In the genomic region with DNA sequence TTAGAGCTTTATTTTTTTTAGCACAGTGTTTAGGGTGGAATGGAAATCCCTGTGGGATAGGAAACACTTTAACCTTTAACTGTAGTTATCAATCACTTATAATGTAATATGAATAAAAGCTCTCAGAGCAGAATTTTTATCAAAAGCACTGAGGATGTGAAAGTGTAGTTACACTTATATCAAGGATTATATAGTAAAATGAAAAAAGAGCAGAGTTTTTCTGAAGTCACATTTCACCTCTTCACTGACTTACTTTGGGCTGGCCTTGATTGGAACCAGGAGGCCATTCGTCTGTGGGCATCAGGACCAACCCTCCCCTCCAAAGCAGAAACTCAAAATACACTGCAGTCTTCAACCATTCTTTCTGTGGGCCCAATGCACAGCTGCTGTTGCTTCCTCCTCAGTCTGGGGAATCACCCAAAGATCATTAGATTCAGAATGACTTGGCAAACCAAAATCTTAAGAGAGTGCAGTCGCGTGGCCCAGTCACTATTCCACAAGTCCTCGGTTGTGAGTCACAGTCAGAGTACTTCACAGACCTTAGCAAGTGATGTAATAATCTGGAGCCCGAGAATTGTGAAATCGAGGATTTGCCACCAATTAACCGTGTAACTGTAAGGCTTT, we compare ENCODE assay signal across 8 cellular contexts.
A peak's percentile ranks its signal among the peaks of the same experiment; 100 is the strongest.
DNase-seq lines count a peak whose midpoint lies in the region; ATAC-seq and TF ChIP-seq lines count a peak whose summit lies in the region.

No MANE protein-coding gene starts in this region.

- H3K27me3 Mint-ChIP-seq in activated CD4-positive, alpha-beta memory T cell treated with anti-CD3 and anti-CD28 coated beads, Interleukin-2, amount 10 ng/mL, durations not matched to agents 7 days and 5 days = peaks cover 2% of the 10 kb centered on the region
- H3K27me3 Mint-ChIP-seq in natural killer cell treated with Interleukin-12 subunit alpha and Interleukin-12 subunit beta and Interleukin-15 and Interleukin-18, amount 100 ng/mL, for 72 hours = no peaks in the 10 kb centered on the region

- no peaks in the 10 kb centered on the region for H3K36me3 Mint-ChIP-seq in activated CD4-positive, alpha-beta memory T cell treated with anti-CD3 and anti-CD28 coated beads, Interleukin-2, amount 10 ng/mL, durations not matched to agents 7 days and 5 days (ENCODE audit: low read depth)
- H3K36me3 Mint-ChIP-seq in natural killer cell treated with Interleukin-12 subunit alpha and Interleukin-12 subunit beta and Interleukin-15 and Interleukin-18, amount 100 ng/mL, for 72 hours = no peaks in the 10 kb centered on the region

- no peak overlapping the region for H3K27ac Mint-ChIP-seq in activated CD4-positive, alpha-beta memory T cell treated with anti-CD3 and anti-CD28 coated beads, Interleukin-2, amount 10 ng/mL, durations not matched to agents 7 days and 5 days
- H3K27ac Mint-ChIP-seq in natural killer cell treated with Interleukin-12 subunit alpha and Interleukin-12 subunit beta and Interleukin-15 and Interleukin-18, amount 100 ng/mL, for 72 hours = peak overlapping the region in 1 of 2 donors; percentile 40

- CTCF ChIA-PET in activated CD4-positive, alpha-beta memory T cell treated with anti-CD3 and anti-CD28 coated beads, Interleukin-2, amount 10 ng/mL, durations not matched to agents 7 days and 5 days (lab: Charles Lee) = no interaction called here
- CTCF ChIA-PET in HEK293T (lab: Yijun Ruan, JAX) = no interaction called here

- POLR2A ChIA-PET in activated CD4-positive, alpha-beta memory T cell treated with anti-CD3 and anti-CD28 coated beads, Interleukin-2, amount 10 ng/mL, durations not matched to agents 7 days and 5 days (lab: Charles Lee) = no interaction called here
- POLR2A ChIA-PET in HEK293T (lab: Yijun Ruan, JAX) = no interaction called here

- DNase-seq in Caki2 (ENCODE audit: low read depth) (peak; percentile 76), HEK293T (ENCODE audit: extremely low spot score) (no peak), DMS 273 (lab: John Stamatoyannopoulos, UW; ENCODE audit: unreplicated experiment) (no peak)
- peak; percentile 20 for DNase-seq in activated CD4-positive, alpha-beta memory T cell treated with anti-CD3 and anti-CD28 coated beads, Interleukin-2, amount 10 ng/mL, durations not matched to agents 7 days and 5 days
- DNase-seq in natural killer cell treated with Interleukin-12 subunit alpha and Interleukin-12 subunit beta and Interleukin-15 and Interleukin-18, amount 100 ng/mL, for 72 hours (ENCODE audit: low spot score) = peak; percentile 63
- no peak for DNase-seq in activated CD8-positive, alpha-beta memory T cell treated with anti-CD3 and anti-CD28 coated beads, Interleukin-2, amount 50 U/mL, for 4 hours

- in situ Hi-C loops in Caki2 (cut with HindIII; ENCODE audit: low pct_unique_long_range_greater_than_20kb, low sequenced_read_pairs) = no loop called here

- H3K4me1 Mint-ChIP-seq in activated CD4-positive, alpha-beta memory T cell treated with anti-CD3 and anti-CD28 coated beads, Interleukin-2, amount 10 ng/mL, durations not matched to agents 7 days and 5 days = peaks cover 3% of the 10 kb centered on the region
- H3K4me1 Mint-ChIP-seq in natural killer cell treated with Interleukin-12 subunit alpha and Interleukin-12 subunit beta and Interleukin-15 and Interleukin-18, amount 100 ng/mL, for 72 hours (ENCODE audit: low read depth in 2 of 2) = peaks cover 3 to 5% of the 10 kb centered on the region in 2 donors

- H3K9me3 Mint-ChIP-seq in activated CD4-positive, alpha-beta memory T cell treated with anti-CD3 and anti-CD28 coated beads, Interleukin-2, amount 10 ng/mL, durations not matched to agents 7 days and 5 days = no peaks in the 10 kb centered on the region
- H3K9me3 Mint-ChIP-seq in natural killer cell treated with Interleukin-12 subunit alpha and Interleukin-12 subunit beta and Interleukin-15 and Interleukin-18, amount 100 ng/mL, for 72 hours = no peaks in the 10 kb centered on the region

- ATAC-seq in GM19395 (IDR thresholded peaks at IDR 0.05; ENCODE audit: unreplicated experiment) = peak; percentile 100
- ATAC-seq in HG03175 (IDR thresholded peaks at IDR 0.05; ENCODE audit: unreplicated experiment) = peak; percentile 100
- peak; percentile 92 to 93 for ATAC-seq in natural killer cell treated with Interleukin-12 subunit alpha and Interleukin-12 subunit beta and Interleukin-15 and Interleukin-18, amount 100 ng/mL, for 72 hours

- no peak overlapping the region for H3K4me3 Mint-ChIP-seq in activated CD4-positive, alpha-beta memory T cell treated with anti-CD3 and anti-CD28 coated beads, Interleukin-2, amount 10 ng/mL, durations not matched to agents 7 days and 5 days
- peak overlapping the region; percentile 62 for H3K4me3 Mint-ChIP-seq in natural killer cell treated with Interleukin-12 subunit alpha and Interleukin-12 subunit beta and Interleukin-15 and Interleukin-18, amount 100 ng/mL, for 72 hours

TF ChIP-seq in HEK293T, 16 proteins besides CTCF, POLR2A, EP300 and RAD21:
- TF ChIP-seq SP1 (IDR thresholded peaks at IDR 0.05) (no peak), FOXK2 (IDR thresholded peaks at IDR 0.05) (no peak), LEF1 (IDR thresholded peaks at IDR 0.05; ENCODE audit: borderline replicate concordance) (no peak), L3MBTL2 (conservative IDR thresholded peaks at IDR 0.05) (no peak), ARNT (IDR thresholded peaks at IDR 0.05) (no peak), NFRKB (IDR thresholded peaks at IDR 0.05) (no peak), TARDBP (IDR thresholded peaks at IDR 0.05) (no peak), SUZ12 (IDR thresholded peaks at IDR 0.05) (no peak), CTBP1 (IDR thresholded peaks at IDR 0.05; ENCODE audit: borderline replicate concordance) (no peak)
- TF ChIP-seq, protein P1, sequence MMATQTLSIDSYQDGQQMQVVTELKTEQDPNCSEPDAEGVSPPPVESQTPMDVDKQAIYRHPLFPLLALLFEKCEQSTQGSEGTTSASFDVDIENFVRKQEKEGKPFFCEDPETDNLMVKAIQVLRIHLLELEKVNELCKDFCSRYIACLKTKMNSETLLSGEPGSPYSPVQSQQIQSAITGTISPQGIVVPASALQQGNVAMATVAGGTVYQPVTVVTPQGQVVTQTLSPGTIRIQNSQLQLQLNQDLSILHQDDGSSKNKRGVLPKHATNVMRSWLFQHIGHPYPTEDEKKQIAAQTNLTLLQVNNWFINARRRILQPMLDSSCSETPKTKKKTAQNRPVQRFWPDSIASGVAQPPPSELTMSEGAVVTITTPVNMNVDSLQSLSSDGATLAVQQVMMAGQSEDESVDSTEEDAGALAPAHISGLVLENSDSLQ (IDR thresholded peaks at IDR 0.05) = no peak
TF ChIP-seq in HEK293T: peak in this region for 0.

Comparison
In these comparisons a context has a peak if more than half of its experiments do, and no peak if none do; other contexts are left out.
1. DNase-seq: peak in Caki2 (single experiment), activated CD4-positive, alpha-beta memory T cell treated with anti-CD3 and anti-CD28 coated beads, Interleukin-2, amount 10 ng/mL, durations not matched to agents 7 days and 5 days (single experiment) and natural killer cell treated with Interleukin-12 subunit alpha and Interleukin-12 subunit beta and Interleukin-15 and Interleukin-18, amount 100 ng/mL, for 72 hours (single experiment); none in HEK293T (single experiment), activated CD8-positive, alpha-beta memory T cell treated with anti-CD3 and anti-CD28 coated beads, Interleukin-2, amount 50 U/mL, for 4 hours (single experiment) and DMS 273 (single experiment).
2. Peak in every context shown above with its lines, with median percentiles within 50 percentile points of each other: ATAC-seq.